ENCODE assay signal across 17 cellular contexts in genomic region chr13:30654430-30654829, GRCh38. TPM values are rescaled to one million over a fixed set of nuclear protein-coding genes. Genes with fewer than 3 reads are reported as not detected.
DNase-seq lines count a peak whose midpoint lies in the region; ATAC-seq and TF ChIP-seq lines count a peak whose summit lies in the region.
"Had no signal": no experiment of that assay in that cellular context is flagged by ENCODE, and none has a peak within 500 bp of the region (broad histone marks: within the 10 kb centered on the region; RNA-seq: fewer than 3 reads in every experiment).

No MANE protein-coding gene starts in this region.

- peak; percentile 49 for ATAC-seq in HG03097 (IDR thresholded peaks at IDR 0.05; ENCODE audit: low FRiP score, unreplicated experiment)
- peak; percentile 78 for ATAC-seq in activated CD8-positive, alpha-beta T cell treated with anti-CD3 and anti-CD28 coated beads for 36 hours
- peak; percentile 76 for ATAC-seq in naive thymus-derived CD4-positive, alpha-beta T cell
- ATAC-seq: A549, gastrocnemius medialis, mucosa of descending colon had no signal

- H3K4me1 ChIP-seq in naive thymus-derived CD4-positive, alpha-beta T cell (ENCODE audit: control insufficient read depth in 2 of 2, insufficient read depth in 2 of 2, low read length in 2 of 2): peaks cover 0 to 8% of the 10 kb centered on the region in 2 donors
- H3K4me1 ChIP-seq: A549 had no signal

- DNase-seq in activated CD4-positive, alpha-beta T cell treated with anti-CD3 and anti-CD28 coated beads, Interleukin-2, amount 10 ng/mL, durations not matched to agents 24 days and 14 days: peak; percentile 86
- no peak for DNase-seq in activated CD4-positive, alpha-beta T cell treated with anti-CD3 and anti-CD28 coated beads, Interleukin-2, amount 50 U/mL, for 1 hour
- peak; percentile 21 for DNase-seq in activated CD8-positive, alpha-beta T cell treated with anti-CD3 and anti-CD28 coated beads for 36 hours
- no peak for DNase-seq in naive thymus-derived CD4-positive, alpha-beta T cell
- DNase-seq in UCSD-AML1 (lab: John Stamatoyannopoulos, UW; ENCODE audit: unreplicated experiment) (no peak), ureter (ENCODE audit: low spot score) (no peak)
- DNase-seq in stimulated activated CD4-positive, alpha-beta T cell treated with anti-CD3 and anti-CD28 coated beads, Interleukin-12 subunit alpha, Interleukin-12 subunit beta, amount 100 ng/mL, for 4 hours: no peak
- DNase-seq: brain microvascular endothelial cell, gastrocnemius medialis, islet precursor cell, mucosa of descending colon, NCI-H1092 treated with DMSO at 0.1 percent for 48 hours, NCI-H524, posterior cingulate gyrus, T1000 had no signal

- peaks cover 69% of the 10 kb centered on the region for H3K36me3 Mint-ChIP-seq in activated CD4-positive, alpha-beta T cell treated with anti-CD3 and anti-CD28 coated beads, Interleukin-2, amount 10 ng/mL, durations not matched to agents 24 days and 14 days (ENCODE audit: low read depth)
- peaks cover 62% of the 10 kb centered on the region for H3K36me3 Mint-ChIP-seq in activated CD8-positive, alpha-beta T cell treated with anti-CD3 and anti-CD28 coated beads for 36 hours (ENCODE audit: low read depth)
- peaks cover 32 to 65% (median 43%) of the 10 kb centered on the region in 5 donors for H3K36me3 Mint-ChIP-seq in naive thymus-derived CD4-positive, alpha-beta T cell

- H3K27me3 Mint-ChIP-seq in activated CD4-positive, alpha-beta T cell treated with anti-CD3 and anti-CD28 coated beads, Interleukin-2, amount 10 ng/mL, durations not matched to agents 24 days and 14 days: no peaks in the 10 kb centered on the region
- no peaks in the 10 kb centered on the region for H3K27me3 Mint-ChIP-seq in activated CD8-positive, alpha-beta T cell treated with anti-CD3 and anti-CD28 coated beads for 36 hours
- H3K27me3 Mint-ChIP-seq in naive thymus-derived CD4-positive, alpha-beta T cell: no peaks in the 10 kb centered on the region

- peaks cover 32% of the 10 kb centered on the region for H3K4me1 Mint-ChIP-seq in activated CD4-positive, alpha-beta T cell treated with anti-CD3 and anti-CD28 coated beads, Interleukin-2, amount 10 ng/mL, durations not matched to agents 24 days and 14 days
- H3K4me1 Mint-ChIP-seq in activated CD8-positive, alpha-beta T cell treated with anti-CD3 and anti-CD28 coated beads for 36 hours (ENCODE audit: low read depth): peaks cover 30% of the 10 kb centered on the region
- H3K4me1 Mint-ChIP-seq in naive thymus-derived CD4-positive, alpha-beta T cell: peaks cover 7 to 44% (median 37%) of the 10 kb centered on the region in 7 donors

- POLR2A ChIA-PET in activated CD8-positive, alpha-beta T cell treated with anti-CD3 and anti-CD28 coated beads for 36 hours (lab: Charles Lee): interaction anchor here (1.7 kb wide), 1 partner anchor 38 kb away, joined by 5 read pairs; no protein-coding TSS in a partner anchor
- POLR2A ChIA-PET in naive thymus-derived CD4-positive, alpha-beta T cell (lab: Charles Lee): interaction anchor here (0.8 kb wide), 1 partner anchor 209 kb away, joined by 3 read pairs; no protein-coding TSS in a partner anchor

- H3K4me3 ChIP-seq in naive thymus-derived CD4-positive, alpha-beta T cell (ENCODE audit: low read length): no peak overlapping the region
- H3K4me3 ChIP-seq: A549, gastrocnemius medialis, mucosa of descending colon had no signal

- no peaks in the 10 kb centered on the region for H3K27me3 ChIP-seq in naive thymus-derived CD4-positive, alpha-beta T cell (ENCODE audit: control insufficient read depth in 2 of 2, insufficient read depth in 2 of 2, low read length in 2 of 2)
- H3K27me3 ChIP-seq: brain microvascular endothelial cell, gastrocnemius medialis had no signal

- peak overlapping the region; percentile 85 for H3K27ac Mint-ChIP-seq in activated CD4-positive, alpha-beta T cell treated with anti-CD3 and anti-CD28 coated beads, Interleukin-2, amount 10 ng/mL, durations not matched to agents 24 days and 14 days
- H3K27ac Mint-ChIP-seq in activated CD8-positive, alpha-beta T cell treated with anti-CD3 and anti-CD28 coated beads for 36 hours: peak overlapping the region; percentile 86
- H3K27ac Mint-ChIP-seq in naive thymus-derived CD4-positive, alpha-beta T cell: peak overlapping the region in 8 of 9 donors; percentile 17 to 93 (median 57)

- H3K36me3 ChIP-seq in naive thymus-derived CD4-positive, alpha-beta T cell (ENCODE audit: control insufficient read depth in 2 of 3, insufficient read depth in 3 of 3, low read length in 3 of 3): peaks cover 7 to 64% (median 11%) of the 10 kb centered on the region in 3 experiments

- no peak for TF ChIP-seq CTCF in activated CD8-positive, alpha-beta T cell treated with anti-CD3 and anti-CD28 coated beads for 36 hours (IDR thresholded peaks at IDR 0.05)

- H3K4me3 Mint-ChIP-seq in activated CD4-positive, alpha-beta T cell treated with anti-CD3 and anti-CD28 coated beads, Interleukin-2, amount 10 ng/mL, durations not matched to agents 24 days and 14 days: peak overlapping the region; percentile 66
- H3K4me3 Mint-ChIP-seq in activated CD8-positive, alpha-beta T cell treated with anti-CD3 and anti-CD28 coated beads for 36 hours: no peak overlapping the region
- H3K4me3 Mint-ChIP-seq in naive thymus-derived CD4-positive, alpha-beta T cell: peak overlapping the region in 2 of 10 donors; percentile 6 to 82

- CTCF ChIA-PET in activated CD8-positive, alpha-beta T cell treated with anti-CD3 and anti-CD28 coated beads for 36 hours (lab: Charles Lee): no interaction called here
- CTCF ChIA-PET in naive thymus-derived CD4-positive, alpha-beta T cell (lab: Charles Lee): interaction anchor here (0.6 kb wide), 1 partner anchor 13 kb away, joined by 4 read pairs; no protein-coding TSS in a partner anchor

- no peaks in the 10 kb centered on the region for H3K9me3 Mint-ChIP-seq in activated CD4-positive, alpha-beta T cell treated with anti-CD3 and anti-CD28 coated beads, Interleukin-2, amount 10 ng/mL, durations not matched to agents 24 days and 14 days
- H3K9me3 Mint-ChIP-seq in activated CD8-positive, alpha-beta T cell treated with anti-CD3 and anti-CD28 coated beads for 36 hours: no peaks in the 10 kb centered on the region
- peaks cover 0 to 1% (median 0%) of the 10 kb centered on the region in 11 donors for H3K9me3 Mint-ChIP-seq in naive thymus-derived CD4-positive, alpha-beta T cell

- no peaks in the 10 kb centered on the region for H3K9me3 ChIP-seq in naive thymus-derived CD4-positive, alpha-beta T cell (ENCODE audit: control insufficient read depth in 2 of 3, low read length in 3 of 3)
- H3K9me3 ChIP-seq: A549, gastrocnemius medialis, mucosa of descending colon had no signal

- no peak overlapping the region for H3K27ac ChIP-seq in naive thymus-derived CD4-positive, alpha-beta T cell (ENCODE audit: low read depth, low read length)
- H3K27ac ChIP-seq: A549, brain microvascular endothelial cell, gastrocnemius medialis had no signal

- intact Hi-C loops in activated CD4-positive, alpha-beta T cell treated with anti-CD3 and anti-CD28 coated beads, Interleukin-2, amount 10 ng/mL, durations not matched to agents 24 days and 14 days (cut with micrococcal nuclease): loop anchor here (1.0 to 2.0 kb wide), 5 partner anchors 20 to 90 kb away; no protein-coding TSS in a partner anchor
- intact Hi-C loops in activated CD8-positive, alpha-beta T cell treated with anti-CD3 and anti-CD28 coated beads for 36 hours (cut with micrococcal nuclease): no loop called here
- intact Hi-C loops in naive thymus-derived CD4-positive, alpha-beta T cell (cut with micrococcal nuclease): loop anchor here in 1 of 2 donors (1.0 kb wide), 3 partner anchors 20 to 86 kb away; partner anchors contain the start of gene USPL1

RNA-seq across cellular contexts. Expression of gene USPL1, which starts 36.7 kb away (rescaled TPM):
- 16.2 and 18.7 TPM in 2 replicates for total RNA-seq in activated CD4-positive, alpha-beta T cell treated with anti-CD3 and anti-CD28 coated beads, Interleukin-2, amount 10 ng/mL, durations not matched to agents 24 days and 14 days
- 10 to 100 TPM; 12.4 to 13.0 TPM for total RNA-seq in activated CD8-positive, alpha-beta T cell treated with anti-CD3 and anti-CD28 coated beads for 36 hours
- total RNA-seq in naive thymus-derived CD4-positive, alpha-beta T cell: 10 to 100 TPM; 22.4 to 34.7 (median 30.4) TPM
- polyA plus RNA-seq in naive thymus-derived CD4-positive, alpha-beta T cell: 10 to 100 TPM; 17.4 to 21.9 TPM
- 24.4 TPM for total RNA-seq in ureter

Comparison
In these comparisons a context has a peak if more than half of its experiments do, and no peak if none do; other contexts are left out.
1. DNase-seq: peak in activated CD4-positive, alpha-beta T cell treated with anti-CD3 and anti-CD28 coated beads, Interleukin-2, amount 10 ng/mL, durations not matched to agents 24 days and 14 days (single experiment) and activated CD8-positive, alpha-beta T cell treated with anti-CD3 and anti-CD28 coated beads for 36 hours (single experiment); none in activated CD4-positive, alpha-beta T cell treated with anti-CD3 and anti-CD28 coated beads, Interleukin-2, amount 50 U/mL, for 1 hour (single experiment), naive thymus-derived CD4-positive, alpha-beta T cell (0 of 9), UCSD-AML1 (single experiment), ureter (single experiment) and stimulated activated CD4-positive, alpha-beta T cell treated with anti-CD3 and anti-CD28 coated beads, Interleukin-12 subunit alpha, Interleukin-12 subunit beta, amount 100 ng/mL, for 4 hours (single experiment).
2. Peak in every context shown above with its lines, with median percentiles within 50 percentile points of each other: H3K27ac Mint-ChIP-seq and ATAC-seq.